1 cellular context compared by ENCODE assay signal in the genomic region with DNA sequence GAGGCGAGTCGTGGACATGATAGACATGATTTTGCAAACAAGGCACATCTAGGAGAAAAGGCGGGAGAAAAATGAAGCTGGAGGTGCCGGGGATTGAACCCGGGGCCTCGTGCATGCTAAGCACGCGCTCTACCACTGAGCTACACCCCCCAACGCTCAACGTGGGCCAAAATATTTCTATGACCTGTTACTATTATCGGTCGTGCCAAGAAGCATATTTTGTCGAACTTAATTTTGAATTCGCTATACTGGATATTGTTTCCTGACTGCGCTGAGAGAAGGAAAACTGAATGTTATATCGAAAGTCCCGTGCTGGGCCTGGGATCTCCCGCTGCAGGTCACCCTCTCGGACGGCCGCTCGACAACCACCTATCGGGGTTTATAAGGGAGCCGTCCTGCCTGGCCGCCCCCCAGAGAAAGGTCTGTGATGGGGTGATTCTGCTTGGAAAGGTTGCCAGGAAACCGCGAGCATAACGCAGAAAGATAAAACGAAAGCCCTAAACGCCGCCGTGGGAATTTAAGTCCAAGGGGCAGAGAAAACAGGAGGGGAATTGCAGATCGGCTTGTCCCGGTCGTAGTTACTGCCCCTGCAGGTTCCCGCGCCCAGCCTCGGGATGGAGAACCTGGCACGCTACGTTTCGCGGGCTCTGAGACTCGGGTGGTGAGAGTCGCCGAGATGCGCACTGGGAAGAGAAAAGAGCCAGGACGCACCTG.
TF ChIP-seq lines count a peak whose summit lies in the region.

No MANE protein-coding gene starts in this region.

TF ChIP-seq in HepG2, 621 proteins besides CTCF, POLR2A, EP300 and RAD21 (continued from another document):
- TF ChIP-seq, protein P1, sequence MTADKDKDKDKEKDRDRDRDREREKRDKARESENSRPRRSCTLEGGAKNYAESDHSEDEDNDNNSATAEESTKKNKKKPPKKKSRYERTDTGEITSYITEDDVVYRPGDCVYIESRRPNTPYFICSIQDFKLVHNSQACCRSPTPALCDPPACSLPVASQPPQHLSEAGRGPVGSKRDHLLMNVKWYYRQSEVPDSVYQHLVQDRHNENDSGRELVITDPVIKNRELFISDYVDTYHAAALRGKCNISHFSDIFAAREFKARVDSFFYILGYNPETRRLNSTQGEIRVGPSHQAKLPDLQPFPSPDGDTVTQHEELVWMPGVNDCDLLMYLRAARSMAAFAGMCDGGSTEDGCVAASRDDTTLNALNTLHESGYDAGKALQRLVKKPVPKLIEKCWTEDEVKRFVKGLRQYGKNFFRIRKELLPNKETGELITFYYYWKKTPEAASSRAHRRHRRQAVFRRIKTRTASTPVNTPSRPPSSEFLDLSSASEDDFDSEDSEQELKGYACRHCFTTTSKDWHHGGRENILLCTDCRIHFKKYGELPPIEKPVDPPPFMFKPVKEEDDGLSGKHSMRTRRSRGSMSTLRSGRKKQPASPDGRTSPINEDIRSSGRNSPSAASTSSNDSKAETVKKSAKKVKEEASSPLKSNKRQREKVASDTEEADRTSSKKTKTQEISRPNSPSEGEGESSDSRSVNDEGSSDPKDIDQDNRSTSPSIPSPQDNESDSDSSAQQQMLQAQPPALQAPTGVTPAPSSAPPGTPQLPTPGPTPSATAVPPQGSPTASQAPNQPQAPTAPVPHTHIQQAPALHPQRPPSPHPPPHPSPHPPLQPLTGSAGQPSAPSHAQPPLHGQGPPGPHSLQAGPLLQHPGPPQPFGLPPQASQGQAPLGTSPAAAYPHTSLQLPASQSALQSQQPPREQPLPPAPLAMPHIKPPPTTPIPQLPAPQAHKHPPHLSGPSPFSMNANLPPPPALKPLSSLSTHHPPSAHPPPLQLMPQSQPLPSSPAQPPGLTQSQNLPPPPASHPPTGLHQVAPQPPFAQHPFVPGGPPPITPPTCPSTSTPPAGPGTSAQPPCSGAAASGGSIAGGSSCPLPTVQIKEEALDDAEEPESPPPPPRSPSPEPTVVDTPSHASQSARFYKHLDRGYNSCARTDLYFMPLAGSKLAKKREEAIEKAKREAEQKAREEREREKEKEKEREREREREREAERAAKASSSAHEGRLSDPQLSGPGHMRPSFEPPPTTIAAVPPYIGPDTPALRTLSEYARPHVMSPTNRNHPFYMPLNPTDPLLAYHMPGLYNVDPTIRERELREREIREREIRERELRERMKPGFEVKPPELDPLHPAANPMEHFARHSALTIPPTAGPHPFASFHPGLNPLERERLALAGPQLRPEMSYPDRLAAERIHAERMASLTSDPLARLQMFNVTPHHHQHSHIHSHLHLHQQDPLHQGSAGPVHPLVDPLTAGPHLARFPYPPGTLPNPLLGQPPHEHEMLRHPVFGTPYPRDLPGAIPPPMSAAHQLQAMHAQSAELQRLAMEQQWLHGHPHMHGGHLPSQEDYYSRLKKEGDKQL (CRISPR knock-in tag; IDR thresholded peaks at IDR 0.05; ENCODE audit: low read depth) = no peak
- no peak for TF ChIP-seq ZKSCAN5 (CRISPR knock-in tag; IDR thresholded peaks at IDR 0.05)
- TF ChIP-seq HOXD1 (CRISPR knock-in tag; IDR thresholded peaks at IDR 0.05) = no peak; the same call in 1 of the 2 replicates
- TF ChIP-seq XRCC5 (optimal IDR thresholded peaks at IDR 0.05; ENCODE audit: low read length) = no peak
- no peak for TF ChIP-seq MZF1 (CRISPR knock-in tag; IDR thresholded peaks at IDR 0.05; ENCODE audit: borderline replicate concordance)
- TF ChIP-seq ZNF44 (CRISPR knock-in tag; IDR thresholded peaks at IDR 0.05) = no peak
- no peak; the same call in 1 of the 2 replicates for TF ChIP-seq ZNF589 (CRISPR knock-in tag; conservative IDR thresholded peaks at IDR 0.05)
- TF ChIP-seq NFIB (CRISPR knock-in tag; IDR thresholded peaks at IDR 0.05; ENCODE audit: borderline replicate concordance) = no peak
- no peak for TF ChIP-seq RFX3 (CRISPR knock-in tag; IDR thresholded peaks at IDR 0.05)
- TF ChIP-seq SMYD3 (CRISPR knock-in tag; IDR thresholded peaks at IDR 0.05) = peak; percentile 96
- peak; percentile 15; the same call in 1 of the 2 replicates for TF ChIP-seq FOXJ3 (CRISPR knock-in tag; IDR thresholded peaks at IDR 0.05; ENCODE audit: borderline replicate concordance)
- TF ChIP-seq, protein P2, sequence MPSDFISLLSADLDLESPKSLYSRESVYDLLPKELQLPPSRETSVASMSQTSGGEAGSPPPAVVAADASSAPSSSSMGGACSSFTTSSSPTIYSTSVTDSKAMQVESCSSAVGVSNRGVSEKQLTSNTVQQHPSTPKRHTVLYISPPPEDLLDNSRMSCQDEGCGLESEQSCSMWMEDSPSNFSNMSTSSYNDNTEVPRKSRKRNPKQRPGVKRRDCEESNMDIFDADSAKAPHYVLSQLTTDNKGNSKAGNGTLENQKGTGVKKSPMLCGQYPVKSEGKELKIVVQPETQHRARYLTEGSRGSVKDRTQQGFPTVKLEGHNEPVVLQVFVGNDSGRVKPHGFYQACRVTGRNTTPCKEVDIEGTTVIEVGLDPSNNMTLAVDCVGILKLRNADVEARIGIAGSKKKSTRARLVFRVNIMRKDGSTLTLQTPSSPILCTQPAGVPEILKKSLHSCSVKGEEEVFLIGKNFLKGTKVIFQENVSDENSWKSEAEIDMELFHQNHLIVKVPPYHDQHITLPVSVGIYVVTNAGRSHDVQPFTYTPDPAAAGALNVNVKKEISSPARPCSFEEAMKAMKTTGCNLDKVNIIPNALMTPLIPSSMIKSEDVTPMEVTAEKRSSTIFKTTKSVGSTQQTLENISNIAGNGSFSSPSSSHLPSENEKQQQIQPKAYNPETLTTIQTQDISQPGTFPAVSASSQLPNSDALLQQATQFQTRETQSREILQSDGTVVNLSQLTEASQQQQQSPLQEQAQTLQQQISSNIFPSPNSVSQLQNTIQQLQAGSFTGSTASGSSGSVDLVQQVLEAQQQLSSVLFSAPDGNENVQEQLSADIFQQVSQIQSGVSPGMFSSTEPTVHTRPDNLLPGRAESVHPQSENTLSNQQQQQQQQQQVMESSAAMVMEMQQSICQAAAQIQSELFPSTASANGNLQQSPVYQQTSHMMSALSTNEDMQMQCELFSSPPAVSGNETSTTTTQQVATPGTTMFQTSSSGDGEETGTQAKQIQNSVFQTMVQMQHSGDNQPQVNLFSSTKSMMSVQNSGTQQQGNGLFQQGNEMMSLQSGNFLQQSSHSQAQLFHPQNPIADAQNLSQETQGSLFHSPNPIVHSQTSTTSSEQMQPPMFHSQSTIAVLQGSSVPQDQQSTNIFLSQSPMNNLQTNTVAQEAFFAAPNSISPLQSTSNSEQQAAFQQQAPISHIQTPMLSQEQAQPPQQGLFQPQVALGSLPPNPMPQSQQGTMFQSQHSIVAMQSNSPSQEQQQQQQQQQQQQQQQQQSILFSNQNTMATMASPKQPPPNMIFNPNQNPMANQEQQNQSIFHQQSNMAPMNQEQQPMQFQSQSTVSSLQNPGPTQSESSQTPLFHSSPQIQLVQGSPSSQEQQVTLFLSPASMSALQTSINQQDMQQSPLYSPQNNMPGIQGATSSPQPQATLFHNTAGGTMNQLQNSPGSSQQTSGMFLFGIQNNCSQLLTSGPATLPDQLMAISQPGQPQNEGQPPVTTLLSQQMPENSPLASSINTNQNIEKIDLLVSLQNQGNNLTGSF (CRISPR knock-in tag; IDR thresholded peaks at IDR 0.05) = peak; percentile 82
